11 cellular contexts compared by ENCODE assay signal in genomic region chr16:11218324-11218962, GRCh38. TPM values are rescaled to one million over a fixed set of nuclear protein-coding genes. Genes with fewer than 3 reads are reported as not detected.
A peak's percentile ranks its signal among the peaks of the same experiment; 100 is the strongest.
DNase-seq lines count a peak whose midpoint lies in the region; ATAC-seq, FAIRE-seq and TF ChIP-seq lines count a peak whose summit lies in the region.
"Had no signal": no experiment of that assay in that cellular context is flagged by ENCODE, and none has a peak within 500 bp of the region (broad histone marks: within the 10 kb centered on the region; RNA-seq: fewer than 3 reads in every experiment).

No MANE protein-coding gene starts in this region.

- CTCF ChIA-PET in GM12878 (lab: Yijun Ruan, JAX): interaction anchor here (0.8 to 1.7 kb wide), 8 partner anchors 9 to 314 kb away, joined by 3 to 7 read pairs (median 3); no protein-coding TSS in a partner anchor

- H3K4me1 ChIP-seq in GM12878 (ENCODE audit: control insufficient read depth, insufficient read depth, low read length) (no peaks in the 10 kb centered on the region; the same call in 1 of the 2 replicates), tibial nerve (peaks cover 0 to 2% (median 0%) of the 10 kb centered on the region in 4 donors)

- H3K4me3 Mint-ChIP-seq in CD14-positive monocyte: no peak overlapping the region
- no peak overlapping the region for H3K4me3 Mint-ChIP-seq in natural killer cell

- H3K4me2 ChIP-seq in GM12878 (ENCODE audit: control insufficient read depth, insufficient read depth): no peak overlapping the region

- 92% methylated on average over 2 of the region's 2 CpGs for WGBS in GM12878 (ENCODE audit: insufficient coverage, insufficient replicate concordance, low lambda C conversion rate, missing lambda C conversion rate)
- 43 to 52% methylated on average over 2 of the region's 2 CpGs for WGBS in tibial nerve, 2 donors

- H3K9me3 Mint-ChIP-seq in CD14-positive monocyte (peaks cover 5 to 36% (median 21%) of the 10 kb centered on the region in 7 donors), natural killer cell (no peaks in the 10 kb centered on the region)

- H4K20me1 ChIP-seq in GM12878 (ENCODE audit: control insufficient read depth, insufficient read depth): no peaks in the 10 kb centered on the region

- H3K4me3 ChIP-seq in HL-60 (replicated peaks; ENCODE audit: insufficient read depth, low read length) (no peak overlapping the region), GM12878 (no peak overlapping the region), tibial nerve (no peak overlapping the region)

- H3K4me1 Mint-ChIP-seq in CD14-positive monocyte: peaks cover 12% of the 10 kb centered on the region
- peaks cover 10 to 24% of the 10 kb centered on the region in 2 donors for H3K4me1 Mint-ChIP-seq in natural killer cell

- no peak overlapping the region for H3K27ac ChIP-seq in HL-60 (replicated peaks)
- no peak overlapping the region for H3K27ac ChIP-seq in GM12878 (ENCODE audit: control insufficient read depth, insufficient read depth)
- no peak overlapping the region for H3K27ac ChIP-seq in tibial nerve

- BruUV-seq in GM12878 (replicated peaks; lab: Mats Ljungman, UMichigan): no TSS peak

- H3K36me3 Mint-ChIP-seq in CD14-positive monocyte (peaks cover 0 to 7% of the 10 kb centered on the region in 2 donors), natural killer cell (no peaks in the 10 kb centered on the region)

- H3K9ac ChIP-seq in GM12878 (ENCODE audit: control insufficient read depth, insufficient read depth, low read length): no peak overlapping the region

- no peaks in the 10 kb centered on the region for H3K27me3 ChIP-seq in HL-60 (ENCODE audit: insufficient read depth, poor library complexity, severe bottlenecking)
- no peaks in the 10 kb centered on the region for H3K27me3 ChIP-seq in GM12878 (replicated peaks in 1 of 2; ENCODE audit: control insufficient read depth in 2 of 2, insufficient read depth in 2 of 2, low read length in 1 of 2)
- no peaks in the 10 kb centered on the region for H3K27me3 ChIP-seq in tibial nerve

- no peak for DNase-seq in CD14-positive monocyte (ENCODE audit: low spot score)
- no peak for DNase-seq in HL-60 (ENCODE audit: low read depth in 1 of 2, low spot score in 1 of 2)
- DNase-seq in GM12878 (ENCODE audit: low read depth, low spot score): no peak
- no peak for DNase-seq in natural killer cell
- DNase-seq in hippocampal formation (lab: John Stamatoyannopoulos, UW): no peak
- no peak for DNase-seq in cerebellar nuclear complex (lab: John Stamatoyannopoulos, UW)
- no peak for DNase-seq in tibial nerve (ENCODE audit: low spot score in 2 of 2)
- DNase-seq: dermis blood vessel endothelial cell, NCI-H1694 had no signal

- TF ChIP-seq EP300 in GM12878 (IDR thresholded peaks at IDR 0.05; ENCODE audit: borderline replicate concordance in 1 of 2, control insufficient read depth in 1 of 2, low read depth in 2 of 2, low read length in 2 of 2): no peak
- TF ChIP-seq EP300 in tibial nerve (IDR thresholded peaks at IDR 0.05): no peak

- H3K27me3 Mint-ChIP-seq in CD14-positive monocyte (ENCODE audit: low read depth in 3 of 3) (peaks cover 0 to 6% (median 4%) of the 10 kb centered on the region in 3 donors), natural killer cell (ENCODE audit: low read depth in 2 of 2) (no peaks in the 10 kb centered on the region)

- H3K27ac Mint-ChIP-seq in CD14-positive monocyte: peak overlapping the region in 4 of 7 donors; percentile 6 to 85 (median 76)
- H3K27ac Mint-ChIP-seq in natural killer cell: no peak overlapping the region

- no peak overlapping the region for H2AFZ ChIP-seq in GM12878 (ENCODE audit: control insufficient read depth, low read depth, low read length)

- no peak for ATAC-seq in GM12878
- ATAC-seq in natural killer cell: no peak
- ATAC-seq in HG03571 (IDR thresholded peaks at IDR 0.05; ENCODE audit: unreplicated experiment): no peak

- no peak for TF ChIP-seq RAD21 in GM12878 (IDR thresholded peaks at IDR 0.05; ENCODE audit: insufficient read depth, low read depth, low read length)

- in situ Hi-C loops in GM12878 (cut with MboI): no loop called here

- H3K36me3 ChIP-seq in GM12878 (ENCODE audit: control insufficient read depth in 2 of 2, insufficient read depth in 2 of 2, low read length in 1 of 2): no peaks in the 10 kb centered on the region
- H3K36me3 ChIP-seq in tibial nerve: no peaks in the 10 kb centered on the region

- intact Hi-C loops in CD14-positive monocyte (cut with micrococcal nuclease) (no loop called here), GM12878 (cut with micrococcal nuclease; ENCODE audit: unreplicated experiment) (no loop called here), natural killer cell (cut with micrococcal nuclease) (no loop called here)

- TF ChIP-seq POLR2A in GM12878 (IDR thresholded peaks at IDR 0.05; ENCODE audit: low read depth, low read length) (no peak), tibial nerve (IDR thresholded peaks at IDR 0.05) (no peak)

- SMC1A ChIA-PET in GM12878 (lab: Charles Lee; ENCODE audit: uncharacterized antibody, unreplicated experiment): interaction anchor here (0.6 to 2.7 kb wide), 9 partner anchors 9 to 37 kb away, joined by 3 to 12 read pairs (median 3); partner anchors contain the start of gene SOCS1

- no peaks in the 10 kb centered on the region for H3K79me2 ChIP-seq in GM12878 (ENCODE audit: control insufficient read depth, insufficient read depth, low read length)

- H3K9me3 ChIP-seq in GM12878 (replicated peaks; ENCODE audit: control insufficient read depth, insufficient read depth, low read length) (peaks cover 12% of the 10 kb centered on the region), tibial nerve (peaks cover 0 to 44% (median 2%) of the 10 kb centered on the region in 4 donors)

- POLR2A ChIA-PET in GM12878 (lab: Charles Lee): interaction anchor here (0.6 to 2.1 kb wide), 4 partner anchors 9 to 151 kb away, joined by 3 to 9 read pairs (median 4); no protein-coding TSS in a partner anchor

- peak; percentile 59 for FAIRE-seq in GM12878 (lab: Jason Lieb, UNC)
- FAIRE-seq: G401.6 had no signal

- RAD21 ChIA-PET in GM12878 (lab: Charles Lee; ENCODE audit: unreplicated experiment): interaction anchor here (0.6 to 2.0 kb wide), 3 partner anchors 9 to 112 kb away, joined by 3 to 8 read pairs (median 3); partner anchors contain the start of gene SOCS1

- peak; percentile 79 for TF ChIP-seq CTCF in CD14-positive monocyte (IDR thresholded peaks at IDR 0.05)
- TF ChIP-seq CTCF in HL-60 (IDR thresholded peaks at IDR 0.05; ENCODE audit: insufficient read depth, low read length): peak; percentile 33
- peak in 2 of 3 experiments; percentile 54 to 55; a peak in 4 of 6 replicates for TF ChIP-seq CTCF in GM12878 (IDR thresholded peaks at IDR 0.05 in 2 of 3, conservative IDR thresholded peaks at IDR 0.05 in 1 of 3; ENCODE audit: control insufficient read depth in 2 of 3, extremely low read depth in 1 of 3, insufficient read depth in 1 of 3, low read depth in 3 of 3, low read length in 3 of 3)
- TF ChIP-seq CTCF in natural killer cell (IDR thresholded peaks at IDR 0.05): peak; percentile 33
- TF ChIP-seq CTCF in tibial nerve (IDR thresholded peaks at IDR 0.05): peak in 2 of 5 experiments; percentile 23 to 25

RNA-seq across cellular contexts. Expression of gene SOCS1, which starts 37.6 kb away (rescaled TPM):
- polyA plus RNA-seq in CD14-positive monocyte (under 1 TPM; 0.13 to 0.35 TPM), GM12878 (2011; rRNA removed) (4.8 and 12.3 TPM in 2 replicates), GM12878 (2014; fragmentation: Illumina TruSeq; extraction: Trizol) (0.41 and 2.4 TPM in 2 replicates), GM12878 (2014; fragmentation: Nextera tagmentation; extraction: Ambion mirVana) (1 to 10 TPM in 1 of 2 experiments, under 1 TPM in 1; 0.42 to 1.2 TPM), GM12878 (2014; rRNA removed) (39.8 and 43.4 TPM in 2 replicates), GM12878 (2016; fragmentation: Nextera tagmentation; extraction: Ambion mirVana) (10 to 100 TPM; 16.4 to 25.8 TPM)
- 86.2 and 98.0 TPM in 2 replicates for total RNA-seq in GM12878 (2013; cell fraction: nucleolus; rRNA removed)
- total RNA-seq in GM12878 (2014; rRNA removed) (9.8 and 10.1 TPM in 2 replicates), GM12878 (2014; rRNA removed; fragmentation: Illumina TruSeq; extraction: Trizol) (2.7 and 3.8 TPM in 2 replicates), GM12878 (2021) (35.4 and 37.2 TPM in 2 replicates), natural killer cell (10 to 100 TPM; 21.7 to 74.7 (median 27.2) TPM), tibial nerve (10 to 100 TPM in 2 of 4 donors, 1 to 10 TPM in 2; 7.4 to 29.6 (median 14.7) TPM)
- polyA plus RNA-seq in GM12878 (2011; ENCODE audit: low read depth): 2.3 TPM
- 25.7 and 34.2 TPM in 2 replicates for polyA plus RNA-seq in GM12878 (2011; cell fraction: cytosol; rRNA removed)
- 63.5 and 75.0 TPM in 2 replicates for polyA plus RNA-seq in GM12878 (2011; cell fraction: nucleus; rRNA removed)
- 8.7 and 19.7 TPM in 2 replicates for polyA plus RNA-seq in GM12878 (2012)
- polyA minus RNA-seq in GM12878 (2011; rRNA and poly(A)+ RNA removed): 9.8 and 26.4 TPM in 2 replicates
- polyA minus RNA-seq in GM12878 (2011; cell fraction: cytosol; rRNA and poly(A)+ RNA removed): 27.6 and 37.3 TPM in 2 replicates
- polyA minus RNA-seq in GM12878 (2011; cell fraction: nucleus; rRNA and poly(A)+ RNA removed): 109 and 187 TPM in 2 replicates

RNA-seq across cellular contexts. Expression of gene TNP2, which starts 50.7 kb away (rescaled TPM):
- polyA plus RNA-seq in CD14-positive monocyte: not detected
- not detected in 2 replicates for total RNA-seq in GM12878 (2013; cell fraction: nucleolus; rRNA removed)
- total RNA-seq in GM12878 (2014; rRNA removed): not detected in 2 replicates
- not detected in 2 replicates for total RNA-seq in GM12878 (2014; rRNA removed; fragmentation: Illumina TruSeq; extraction: Trizol)
- not detected in 2 replicates for total RNA-seq in GM12878 (2021)
- not detected for polyA plus RNA-seq in GM12878 (2011; ENCODE audit: low read depth)
- not detected in 2 replicates for polyA plus RNA-seq in GM12878 (2011; rRNA removed)
- polyA plus RNA-seq in GM12878 (2011; cell fraction: cytosol; rRNA removed): not detected in 2 replicates
- polyA plus RNA-seq in GM12878 (2011; cell fraction: nucleus; rRNA removed): not detected in 2 replicates
- not detected in 2 replicates for polyA plus RNA-seq in GM12878 (2012)
- not detected in 2 replicates for polyA plus RNA-seq in GM12878 (2014; fragmentation: Illumina TruSeq; extraction: Trizol)
- not detected for polyA plus RNA-seq in GM12878 (2014; fragmentation: Nextera tagmentation; extraction: Ambion mirVana)
- not detected in 2 replicates for polyA plus RNA-seq in GM12878 (2014; rRNA removed)
- polyA plus RNA-seq in GM12878 (2016; fragmentation: Nextera tagmentation; extraction: Ambion mirVana): not detected
- polyA minus RNA-seq in GM12878 (2011; rRNA and poly(A)+ RNA removed): not detected in 2 replicates
- not detected in 2 replicates for polyA minus RNA-seq in GM12878 (2011; cell fraction: cytosol; rRNA and poly(A)+ RNA removed)
- polyA minus RNA-seq in GM12878 (2011; cell fraction: nucleus; rRNA and poly(A)+ RNA removed): not detected in 2 replicates
- not detected for total RNA-seq in natural killer cell
- not detected for total RNA-seq in tibial nerve
- total RNA-seq: dermis blood vessel endothelial cell had no signal

RNA-seq across cellular contexts. Expression of gene PRM3, which starts 55.0 kb away (rescaled TPM):
- polyA plus RNA-seq in CD14-positive monocyte (not detected), GM12878 (2011; rRNA removed) (not detected in 2 replicates), GM12878 (2014; fragmentation: Illumina TruSeq; extraction: Trizol) (not detected in 2 replicates), GM12878 (2014; fragmentation: Nextera tagmentation; extraction: Ambion mirVana) (not detected), GM12878 (2014; rRNA removed) (not detected in 2 replicates), GM12878 (2016; fragmentation: Nextera tagmentation; extraction: Ambion mirVana) (not detected)
- not detected in 2 replicates for total RNA-seq in GM12878 (2013; cell fraction: nucleolus; rRNA removed)
- total RNA-seq in GM12878 (2014; rRNA removed) (not detected in 2 replicates), GM12878 (2014; rRNA removed; fragmentation: Illumina TruSeq; extraction: Trizol) (not detected in 2 replicates), GM12878 (2021) (not detected in 2 replicates), natural killer cell (not detected), tibial nerve (not detected)
- not detected for polyA plus RNA-seq in GM12878 (2011; ENCODE audit: low read depth)
- polyA plus RNA-seq in GM12878 (2011; cell fraction: cytosol; rRNA removed): not detected in 2 replicates
- not detected in 2 replicates for polyA plus RNA-seq in GM12878 (2011; cell fraction: nucleus; rRNA removed)
- polyA plus RNA-seq in GM12878 (2012): not detected in 2 replicates
- not detected in 2 replicates for polyA minus RNA-seq in GM12878 (2011; rRNA and poly(A)+ RNA removed)
- not detected in 2 replicates for polyA minus RNA-seq in GM12878 (2011; cell fraction: cytosol; rRNA and poly(A)+ RNA removed)
- polyA minus RNA-seq in GM12878 (2011; cell fraction: nucleus; rRNA and poly(A)+ RNA removed): not detected in 2 replicates
- total RNA-seq: dermis blood vessel endothelial cell had no signal

RNA-seq across cellular contexts. Expression of gene PRM2, which starts 57.8 kb away (rescaled TPM):
- polyA plus RNA-seq in CD14-positive monocyte (not detected), GM12878 (2011; rRNA removed) (not detected in 2 replicates), GM12878 (2014; fragmentation: Illumina TruSeq; extraction: Trizol) (not detected in 2 replicates), GM12878 (2014; fragmentation: Nextera tagmentation; extraction: Ambion mirVana) (not detected), GM12878 (2014; rRNA removed) (0.27 TPM in 1 of 2 replicates, not detected in the other), GM12878 (2016; fragmentation: Nextera tagmentation; extraction: Ambion mirVana) (not detected)
- total RNA-seq in GM12878 (2013; cell fraction: nucleolus; rRNA removed): not detected in 2 replicates
- total RNA-seq in GM12878 (2014; rRNA removed) (not detected in 2 replicates), GM12878 (2014; rRNA removed; fragmentation: Illumina TruSeq; extraction: Trizol) (not detected in 2 replicates), GM12878 (2021) (not detected in 2 replicates), natural killer cell (not detected), tibial nerve (not detected)
- polyA plus RNA-seq in GM12878 (2011; ENCODE audit: low read depth): not detected
- polyA plus RNA-seq in GM12878 (2011; cell fraction: cytosol; rRNA removed): not detected in 2 replicates
- not detected in 2 replicates for polyA plus RNA-seq in GM12878 (2011; cell fraction: nucleus; rRNA removed)
- not detected in 2 replicates for polyA plus RNA-seq in GM12878 (2012)
- not detected in 2 replicates for polyA minus RNA-seq in GM12878 (2011; rRNA and poly(A)+ RNA removed)
- not detected in 2 replicates for polyA minus RNA-seq in GM12878 (2011; cell fraction: cytosol; rRNA and poly(A)+ RNA removed)
- not detected in 2 replicates for polyA minus RNA-seq in GM12878 (2011; cell fraction: nucleus; rRNA and poly(A)+ RNA removed)
- total RNA-seq: dermis blood vessel endothelial cell had no signal

Comparison
In these comparisons a context has a peak if more than half of its experiments do, and no peak if none do; other contexts are left out.
1. H3K27ac Mint-ChIP-seq: peak in CD14-positive monocyte (4 of 7); none in natural killer cell (0 of 2).